7 cellular contexts compared by ENCODE assay signal in genomic region chr6:142926177-142926493, GRCh38. TPM values are rescaled to one million over a fixed set of nuclear protein-coding genes. Genes with fewer than 3 reads are reported as not detected.
DNase-seq lines count a peak whose midpoint lies in the region; ATAC-seq lines count a peak whose summit lies in the region.

No MANE protein-coding gene starts in this region.

- peak; percentile 16 for ATAC-seq in HG03378 (IDR thresholded peaks at IDR 0.05; ENCODE audit: unreplicated experiment)
- ATAC-seq in stimulated activated naive CD8-positive, alpha-beta T cell treated with anti-CD3 and anti-CD28 coated beads, Interleukin-15, amount 100 ng/mL, for 72 hours, result no peak
- no peak for ATAC-seq in HG02885 (IDR thresholded peaks at IDR 0.05; ENCODE audit: poor library complexity, unreplicated experiment)

- DNase-seq in activated naive CD8-positive, alpha-beta T cell treated with anti-CD3 and anti-CD28 coated beads for 36 hours, result no peak
- DNase-seq in immature natural killer cell (no peak), NCI-H446 treated with DMSO at 0.1 percent for 48 hours (lab: John Stamatoyannopoulos, UW) (no peak)
- no peak for DNase-seq in stimulated activated naive CD8-positive, alpha-beta T cell treated with anti-CD3 and anti-CD28 coated beads, Interleukin-15, amount 100 ng/mL, for 72 hours
- no peak for DNase-seq in activated CD8-positive, alpha-beta memory T cell treated with anti-CD3 and anti-CD28 coated beads, Interleukin-2, amount 50 U/mL, for 4 hours

- H3K27me3 Mint-ChIP-seq in activated naive CD8-positive, alpha-beta T cell treated with anti-CD3 and anti-CD28 coated beads for 36 hours, result no peaks in the 10 kb centered on the region
- H3K27me3 Mint-ChIP-seq in immature natural killer cell (ENCODE audit: low read depth in 3 of 3), result peaks cover 0 to 9% (median 7%) of the 10 kb centered on the region in 3 donors
- no peaks in the 10 kb centered on the region for H3K27me3 Mint-ChIP-seq in stimulated activated naive CD8-positive, alpha-beta T cell treated with anti-CD3 and anti-CD28 coated beads, Interleukin-15, amount 100 ng/mL, for 72 hours

- H3K4me1 Mint-ChIP-seq in activated naive CD8-positive, alpha-beta T cell treated with anti-CD3 and anti-CD28 coated beads for 36 hours, result peaks cover 53% of the 10 kb centered on the region
- H3K4me1 Mint-ChIP-seq in immature natural killer cell, result peaks cover 33 to 52% of the 10 kb centered on the region in 2 donors
- peaks cover 42% of the 10 kb centered on the region for H3K4me1 Mint-ChIP-seq in stimulated activated naive CD8-positive, alpha-beta T cell treated with anti-CD3 and anti-CD28 coated beads, Interleukin-15, amount 100 ng/mL, for 72 hours

- peaks cover 27% of the 10 kb centered on the region for H3K36me3 Mint-ChIP-seq in activated naive CD8-positive, alpha-beta T cell treated with anti-CD3 and anti-CD28 coated beads for 36 hours
- H3K36me3 Mint-ChIP-seq in immature natural killer cell, result peaks cover 0 to 5% (median 0%) of the 10 kb centered on the region in 3 donors

- H3K4me3 Mint-ChIP-seq in activated naive CD8-positive, alpha-beta T cell treated with anti-CD3 and anti-CD28 coated beads for 36 hours, result peak overlapping the region; percentile 92
- peak overlapping the region; percentile 84 to 93 (median 90) for H3K4me3 Mint-ChIP-seq in immature natural killer cell
- H3K4me3 Mint-ChIP-seq in stimulated activated naive CD8-positive, alpha-beta T cell treated with anti-CD3 and anti-CD28 coated beads, Interleukin-15, amount 100 ng/mL, for 72 hours, result peak overlapping the region; percentile 84 to 99

- H3K9me3 Mint-ChIP-seq in activated naive CD8-positive, alpha-beta T cell treated with anti-CD3 and anti-CD28 coated beads for 36 hours, result no peaks in the 10 kb centered on the region
- H3K9me3 Mint-ChIP-seq in immature natural killer cell, result no peaks in the 10 kb centered on the region
- no peaks in the 10 kb centered on the region for H3K9me3 Mint-ChIP-seq in stimulated activated naive CD8-positive, alpha-beta T cell treated with anti-CD3 and anti-CD28 coated beads, Interleukin-15, amount 100 ng/mL, for 72 hours

- H3K27ac Mint-ChIP-seq in activated naive CD8-positive, alpha-beta T cell treated with anti-CD3 and anti-CD28 coated beads for 36 hours, result peak overlapping the region; percentile 97
- H3K27ac Mint-ChIP-seq in immature natural killer cell, result peak overlapping the region; percentile 92 to 99 (median 98)
- H3K27ac Mint-ChIP-seq in stimulated activated naive CD8-positive, alpha-beta T cell treated with anti-CD3 and anti-CD28 coated beads, Interleukin-15, amount 100 ng/mL, for 72 hours, result peak overlapping the region; percentile 96 to 98

RNA-seq across cellular contexts. Expression of gene HIVEP2, which starts 18.8 kb away (rescaled TPM):
- 10 to 100 TPM; 27.1 to 28.8 TPM for total RNA-seq in activated naive CD8-positive, alpha-beta T cell treated with anti-CD3 and anti-CD28 coated beads for 36 hours
- 1 to 10 TPM in 2 of 3 donors, under 1 TPM in 1; 0.13 to 4.6 (median 1.5) TPM for polyA plus RNA-seq in immature natural killer cell
